25 cellular contexts compared by ENCODE assay signal in the genomic region with DNA sequence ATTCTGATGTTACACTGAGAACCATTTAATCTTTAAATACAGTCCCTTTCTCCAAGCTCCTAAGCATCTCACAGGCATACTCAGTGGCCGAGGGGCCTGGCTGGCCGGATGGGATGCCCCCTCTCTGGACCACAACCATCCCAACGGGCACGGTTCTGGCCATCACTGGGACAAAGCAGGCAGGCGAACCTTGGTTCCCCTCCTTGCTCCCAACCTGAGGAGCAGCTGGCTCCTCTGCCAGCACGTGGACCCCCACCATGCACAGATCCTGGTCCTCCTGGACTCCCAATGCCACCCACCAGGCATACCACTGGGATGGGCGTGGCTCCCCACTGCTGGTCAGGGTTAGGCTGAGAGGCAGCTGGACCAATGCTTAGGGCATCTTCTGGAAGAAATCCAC. TPM values are rescaled to one million over a fixed set of nuclear protein-coding genes. Genes with fewer than 3 reads are reported as not detected.
"Had no signal": no experiment of that assay in that cellular context is flagged by ENCODE, and none has a peak within 500 bp of the region (broad histone marks: within the 10 kb centered on the region; RNA-seq: fewer than 3 reads in every experiment).

No MANE protein-coding gene starts in this region.

- H3K27me3 ChIP-seq: ascending aorta, brain microvascular endothelial cell, hepatocyte had no signal

- H3K9me3 ChIP-seq: adrenal gland, ascending aorta, thoracic aorta had no signal

- H3K36me3 ChIP-seq: adrenal gland, brain microvascular endothelial cell, esophagus muscularis mucosa, thoracic aorta had no signal

- H3K27ac ChIP-seq: adrenal gland, ascending aorta, brain microvascular endothelial cell, dorsolateral prefrontal cortex, esophagus muscularis mucosa, hepatocyte, SK-N-MC, thoracic aorta had no signal

- H3K4me1 ChIP-seq: adrenal gland, ascending aorta, esophagus muscularis mucosa had no signal

- H3K4me3 ChIP-seq: adrenal gland, ascending aorta, dorsolateral prefrontal cortex, esophagus muscularis mucosa, hepatocyte, SK-N-MC, thoracic aorta had no signal

- DNase-seq: activated CD4-positive, alpha-beta T cell treated with anti-CD3 and anti-CD28 coated beads, Interleukin-2, amount 10 ng/mL, durations not matched to agents 7 days and 5 days; activated CD8-positive, alpha-beta T cell treated with anti-CD3 and anti-CD28 coated beads for 36 hours; activated gamma-delta T cell treated with Interleukin-2 at 50 U/mL for 16 hours; activated T-cell treated with anti-CD3 and anti-CD28 coated beads, Interleukin-2, amount 50 U/mL, for 72 hours; brain microvascular endothelial cell; central memory CD4-positive, alpha-beta T cell; effector memory CD8-positive, alpha-beta T cell; glutamatergic neuron; left ventricle myocardium superior; mammary epithelial cell; midbrain; stimulated activated CD4-positive, alpha-beta T cell treated with anti-CD3 and anti-CD28 coated beads, Interleukin-4, amount 100 ng/mL, for 24 hours; stimulated activated naive CD4-positive, alpha-beta T cell treated with Interleukin-2 at 50 U/mL for 16 hours; SW 1271; T-helper 17 cell had no signal

RNA-seq across cellular contexts. Expression of gene PRDM16, which starts 19.8 kb away (rescaled TPM):
- total RNA-seq: mammary epithelial cell, T-helper 17 cell had no signal

RNA-seq across cellular contexts. Expression of gene ACTRT2, which starts 27.9 kb away (rescaled TPM):
- total RNA-seq: activated CD4-positive, alpha-beta T cell treated with anti-CD3 and anti-CD28 coated beads, Interleukin-2, amount 10 ng/mL, durations not matched to agents 7 days and 5 days; activated CD8-positive, alpha-beta T cell treated with anti-CD3 and anti-CD28 coated beads for 36 hours; activated T-cell treated with anti-CD3 and anti-CD28 coated beads, Interleukin-2, amount 50 U/mL, for 72 hours; adrenal gland; ascending aorta; esophagus muscularis mucosa; frontal cortex; hepatocyte; left ventricle myocardium superior; mammary epithelial cell; renal cortical epithelial cell; T-helper 17 cell; thoracic aorta; ureter had no signal
- polyA plus RNA-seq: adrenal gland, hepatocyte, mammary epithelial cell had no signal
